In genomic region chr11:69293819-69294505, GRCh38 we compare ENCODE assay signal across 8 cellular contexts. TPM values are rescaled to one million over a fixed set of nuclear protein-coding genes. Genes with fewer than 3 reads are reported as not detected.
DNase-seq lines count a peak whose midpoint lies in the region; ATAC-seq lines count a peak whose summit lies in the region.

TSS of gene MYEOV (plus strand) at chr11:69294155. CDS start at chr11:69295355, 1,200 bp downstream.

- CTCF ChIA-PET in CD8-positive, alpha-beta memory T cell (lab: Charles Lee), result interaction anchor here (0.9 to 1.2 kb wide), 4 partner anchors 10 to 376 kb away, joined by 3 to 5 read pairs (median 3); no protein-coding TSS in a partner anchor

- no peaks in the 10 kb centered on the region for H3K36me3 Mint-ChIP-seq in CD8-positive, alpha-beta memory T cell

- no peaks in the 10 kb centered on the region for H3K27me3 ChIP-seq in CD8-positive, alpha-beta memory T cell (ENCODE audit: insufficient read depth, low read length, poor library complexity, severe bottlenecking)

- POLR2A ChIA-PET in CD8-positive, alpha-beta memory T cell (lab: Charles Lee), result no interaction called here

- peak within 1 kb of the TSS in 3 of 8 donors; percentile 38 to 83 (median 47) for H3K27ac Mint-ChIP-seq in CD8-positive, alpha-beta memory T cell

- H3K27me3 Mint-ChIP-seq in CD8-positive, alpha-beta memory T cell, result peaks cover 0 to under 1% of the 10 kb centered on the region in 2 donors

- DNase-seq in CD8-positive, alpha-beta memory T cell, result peak in 2 of 5 donors; percentile 34 to 50
- DNase-seq in HT-29 (ENCODE audit: low spot score) (peak; percentile 97), iPS DF 4.7 (ENCODE audit: extremely low read depth, low spot score) (peak; percentile 33), NCI-H774 (lab: John Stamatoyannopoulos, UW) (no peak), NCI-H1092 (lab: John Stamatoyannopoulos, UW) (no peak), NCI-H1436 treated with DMSO at 0.1 percent for 48 hours (lab: John Stamatoyannopoulos, UW) (no peak)
- DNase-seq in activated CD4-positive, alpha-beta T cell treated with anti-CD3 and anti-CD28 coated beads for 48 hours, result peak; percentile 74

- H3K27ac ChIP-seq in CD8-positive, alpha-beta memory T cell (ENCODE audit: low read depth, low read length), result peak within 1 kb of the TSS; percentile 55

- H3K4me1 Mint-ChIP-seq in CD8-positive, alpha-beta memory T cell, result peaks cover 39 to 58% (median 41%) of the 10 kb centered on the region in 3 donors

- no peaks in the 10 kb centered on the region for H3K36me3 ChIP-seq in CD8-positive, alpha-beta memory T cell (ENCODE audit: insufficient read depth, low read length)

- no peaks in the 10 kb centered on the region for H3K9me3 ChIP-seq in CD8-positive, alpha-beta memory T cell (ENCODE audit: low read length)

- H3K4me1 ChIP-seq in CD8-positive, alpha-beta memory T cell (ENCODE audit: insufficient read depth, low read length), result peaks cover 51% of the 10 kb centered on the region

- H3K9me3 Mint-ChIP-seq in CD8-positive, alpha-beta memory T cell, result peaks cover 0 to 3% (median 0%) of the 10 kb centered on the region in 5 donors

- H3K4me3 Mint-ChIP-seq in CD8-positive, alpha-beta memory T cell, result peak within 1 kb of the TSS in 1 of 7 donors; percentile 28

- no peak within 1 kb of the TSS for H3K4me3 ChIP-seq in CD8-positive, alpha-beta memory T cell (ENCODE audit: low read length)

- no peak for ATAC-seq in HG02870 (IDR thresholded peaks at IDR 0.05; ENCODE audit: unreplicated experiment)

RNA-seq across cellular contexts. Expression of gene MYEOV, which starts in this region (rescaled TPM):
- total RNA-seq in CD8-positive, alpha-beta memory T cell, result under 1 TPM in 1 of 2 experiments, not detected in 1; 0.89 TPM
- polyA plus RNA-seq in CD8-positive, alpha-beta memory T cell, result not detected
- total RNA-seq in HT-29 (2014; rRNA removed; shearing (Covaris generic)), result 97.2 and 98.4 TPM in 2 replicates

Comparison
In these comparisons a context has a peak if more than half of its experiments do, and no peak if none do; other contexts are left out.
1. RNA of gene MYEOV (total RNA-seq): 97.2 to 98.4 TPM in HT-29; 0.89 TPM in CD8-positive, alpha-beta memory T cell; every median in the first group is over 10 times any median in the second.
2. DNase-seq: peak in HT-29 (single experiment), activated CD4-positive, alpha-beta T cell treated with anti-CD3 and anti-CD28 coated beads for 48 hours (single experiment) and iPS DF 4.7 (single experiment); none in NCI-H774 (single experiment), NCI-H1092 (single experiment) and NCI-H1436 treated with DMSO at 0.1 percent for 48 hours (single experiment).